ENCODE assay signal across 11 cellular contexts in genomic region chr1:2594001-2594640, GRCh38. TPM values are rescaled to one million over a fixed set of nuclear protein-coding genes. Genes with fewer than 3 reads are reported as not detected.
DNase-seq lines count a peak whose midpoint lies in the region; ATAC-seq, FAIRE-seq and TF ChIP-seq lines count a peak whose summit lies in the region.
"Had no signal": no experiment of that assay in that cellular context is flagged by ENCODE, and none has a peak within 500 bp of the region (broad histone marks: within the 10 kb centered on the region; RNA-seq: fewer than 3 reads in every experiment).

No MANE protein-coding gene starts in this region.

- H3K4me1 Mint-ChIP-seq in activated naive CD4-positive, alpha-beta T cell treated with anti-CD3 and anti-CD28 coated beads for 36 hours (ENCODE audit: low read depth): peaks cover 8% of the 10 kb centered on the region

- no TSS peak for BruUV-seq in K562 (replicated peaks; lab: Mats Ljungman, UMichigan)

- TF ChIP-seq EP300 in K562 (IDR thresholded peaks at IDR 0.05; ENCODE audit: low read length): no peak

- H4K20me1 ChIP-seq in K562 (replicated peaks; ENCODE audit: control insufficient read depth, insufficient read depth, low read length) (0 out of 2 replicates have a peak, but pooled peaks cover 6% of the 10 kb centered on the region), hepatocyte (ENCODE audit: insufficient read depth, poor library complexity, severe bottlenecking) (no peaks in the 10 kb centered on the region)

- TF ChIP-seq RAD21 in K562 (CRISPR knock-in tag; conservative IDR thresholded peaks at IDR 0.05 in 1 of 2, IDR thresholded peaks at IDR 0.05 in 1 of 2): no peak

- FAIRE-seq in K562 (lab: Jason Lieb, UNC): no peak

- H3K79me2 ChIP-seq in K562 (ENCODE audit: control insufficient read depth, insufficient read depth, low read length) (no peaks in the 10 kb centered on the region), hepatocyte (no peaks in the 10 kb centered on the region)

- no peak overlapping the region for H2AFZ ChIP-seq in K562 (ENCODE audit: low read depth, low read length)
- H2AFZ ChIP-seq in hepatocyte: no peak overlapping the region

- H3K27ac ChIP-seq in K562 (ENCODE audit: extremely low read depth, low read depth, low read length): no peak overlapping the region
- no peak overlapping the region for H3K27ac ChIP-seq in upper lobe of right lung
- H3K27ac ChIP-seq in hepatocyte: no peak overlapping the region

- H3K9me2 ChIP-seq in hepatocyte (replicated peaks; ENCODE audit: insufficient read depth): no peaks in the 10 kb centered on the region

- H3K4me2 ChIP-seq in K562 (ENCODE audit: insufficient read depth, low read length) (no peak overlapping the region), hepatocyte (no peak overlapping the region)

- in situ Hi-C loops in K562 (cut with MboI): no loop called here

- CTCF ChIA-PET in activated naive CD4-positive, alpha-beta T cell treated with anti-CD3 and anti-CD28 coated beads for 36 hours (lab: Charles Lee): no interaction called here
- CTCF ChIA-PET in K562 (lab: Yijun Ruan, JAX; ENCODE audit: low intra/inter-chr PET ratio): no interaction called here

- H3K4me3 ChIP-seq in K562 (no peak overlapping the region), upper lobe of right lung (peak overlapping the region; percentile 37), hepatocyte (no peak overlapping the region)
- H3K4me3 ChIP-seq: MG63 had no signal

- H3K9me3 ChIP-seq in K562 (replicated peaks; ENCODE audit: control insufficient read depth, insufficient read depth, low read depth, low read length) (no peaks in the 10 kb centered on the region), upper lobe of right lung (no peaks in the 10 kb centered on the region), hepatocyte (ENCODE audit: low read depth) (no peaks in the 10 kb centered on the region)
- H3K9me3 ChIP-seq: MG63 had no signal

- H3K9me3 Mint-ChIP-seq in activated naive CD4-positive, alpha-beta T cell treated with anti-CD3 and anti-CD28 coated beads for 36 hours: peaks cover 4% of the 10 kb centered on the region

- H3K4me3 Mint-ChIP-seq in activated naive CD4-positive, alpha-beta T cell treated with anti-CD3 and anti-CD28 coated beads for 36 hours: no peak overlapping the region

- POLR2A ChIA-PET in K562 (lab: Yijun Ruan, JAX): interaction anchor here (0.6 to 1.4 kb wide), 3 partner anchors 8 to 211 kb away, joined by 3 read pairs; no protein-coding TSS in a partner anchor

- intact Hi-C loops in activated naive CD4-positive, alpha-beta T cell treated with anti-CD3 and anti-CD28 coated beads for 36 hours (cut with micrococcal nuclease): no loop called here
- intact Hi-C loops in K562 (cut with micrococcal nuclease) (no loop called here), left colon (cut with DNase I, micrococcal nuclease) (no loop called here), upper lobe of right lung (cut with DNase I) (no loop called here)

- no peak overlapping the region for H3K27ac Mint-ChIP-seq in activated naive CD4-positive, alpha-beta T cell treated with anti-CD3 and anti-CD28 coated beads for 36 hours

- H3K27me3 ChIP-seq in K562 (ENCODE audit: control insufficient read depth in 2 of 2, insufficient read depth in 2 of 2, low read length in 2 of 2) (peaks cover 13 to 57% of the 10 kb centered on the region in 2 experiments; a peak in 4 of 5 replicates), upper lobe of right lung (no peaks in the 10 kb centered on the region), hepatocyte (no peaks in the 10 kb centered on the region)
- H3K27me3 ChIP-seq: MG63 had no signal

- no peaks in the 10 kb centered on the region for H3K36me3 ChIP-seq in K562 (ENCODE audit: control insufficient read depth, insufficient read depth, low read length)
- H3K36me3 ChIP-seq in upper lobe of right lung: no peaks in the 10 kb centered on the region
- H3K36me3 ChIP-seq in hepatocyte (replicated peaks; ENCODE audit: insufficient read depth, low read depth): no peaks in the 10 kb centered on the region
- H3K36me3 ChIP-seq: MG63 had no signal

- no peak for TF ChIP-seq CTCF in K562 (IDR thresholded peaks at IDR 0.05 in 2 of 3, conservative IDR thresholded peaks at IDR 0.05 in 1 of 3; ENCODE audit: insufficient read depth in 2 of 3, low read depth in 1 of 3, low read length in 3 of 3)
- no peak for TF ChIP-seq CTCF in upper lobe of right lung (IDR thresholded peaks at IDR 0.05)
- TF ChIP-seq CTCF in hepatocyte (IDR thresholded peaks at IDR 0.05; ENCODE audit: poor library complexity): no peak

- H3K4me1 ChIP-seq in K562 (replicated peaks in 1 of 2; ENCODE audit: control insufficient read depth in 2 of 2, insufficient read depth in 2 of 2, low read length in 2 of 2) (peaks cover 0 to 62% of the 10 kb centered on the region in 2 experiments; a peak in 2 of 5 replicates), upper lobe of right lung (peaks cover 14% of the 10 kb centered on the region), hepatocyte (ENCODE audit: insufficient read depth) (no peaks in the 10 kb centered on the region)

- H3K36me3 Mint-ChIP-seq in activated naive CD4-positive, alpha-beta T cell treated with anti-CD3 and anti-CD28 coated beads for 36 hours (ENCODE audit: low read depth): peaks cover 1% of the 10 kb centered on the region

- peak overlapping the region in 1 of 2 experiments; percentile 36; a peak in 1 of 4 replicates for H3K9ac ChIP-seq in K562 (ENCODE audit: insufficient read depth in 1 of 2, low read depth in 2 of 2, low read length in 2 of 2)

- H3K9me1 ChIP-seq in K562 (ENCODE audit: control insufficient read depth, insufficient read depth, low read length): no peaks in the 10 kb centered on the region

- H3K27me3 Mint-ChIP-seq in activated naive CD4-positive, alpha-beta T cell treated with anti-CD3 and anti-CD28 coated beads for 36 hours (ENCODE audit: low read depth): no peaks in the 10 kb centered on the region

- DNase-seq in activated naive CD4-positive, alpha-beta T cell treated with anti-CD3 and anti-CD28 coated beads for 36 hours: peak; percentile 3
- no peak for DNase-seq in activated naive CD4-positive, alpha-beta T cell (lab: John Stamatoyannopoulos, UW)
- DNase-seq in K562 (ENCODE audit: extremely low read depth in 1 of 4, low spot score in 3 of 4): no peak
- DNase-seq in left colon: peak; percentile 59 to 83
- peak; percentile 83 for DNase-seq in upper lobe of right lung
- DNase-seq in hepatocyte (ENCODE audit: low spot score): no peak
- no peak for DNase-seq in SKM-1 (lab: John Stamatoyannopoulos, UW; ENCODE audit: unreplicated experiment)
- DNase-seq: activated naive CD4-positive, alpha-beta T cell treated with Interleukin-2 at 50 U/mL for 16 hours; C1 segment of cervical spinal cord; MG63 had no signal

- ATAC-seq in K562 (no peak), left colon (peak; percentile 56), upper lobe of right lung (peak; percentile 9), HG03521 (IDR thresholded peaks at IDR 0.05; ENCODE audit: unreplicated experiment) (no peak)

- TF ChIP-seq POLR2A in K562 (conservative IDR thresholded peaks at IDR 0.05): no peak

- WGBS in K562 (ENCODE audit: insufficient coverage, low coverage, missing lambda C conversion rate): 7% methylated on average over 20 of the region's 20 CpGs
- 75% methylated on average over 20 of the region's 20 CpGs for WGBS in hepatocyte (ENCODE audit: low lambda C conversion rate, missing lambda C conversion rate)

RNA-seq across cellular contexts. Expression of gene PRXL2B, which starts 7.5 kb away (rescaled TPM):
- 10 to 100 TPM; 21.8 to 22.1 TPM for total RNA-seq in activated naive CD4-positive, alpha-beta T cell treated with anti-CD3 and anti-CD28 coated beads for 36 hours
- 4.0 and 14.5 TPM in 2 replicates for total RNA-seq in K562 (2011; cell fraction: chromatin; rRNA removed; ENCODE audit: low replicate concordance)
- total RNA-seq in K562 (2011; cell fraction: nucleolus; rRNA removed): 13.0 and 14.3 TPM in 2 replicates
- 5.5 and 8.1 TPM in 2 replicates for total RNA-seq in K562 (2011; cell fraction: nucleoplasm; rRNA removed)
- 14.0 and 16.4 TPM in 2 replicates for total RNA-seq in K562 (2014; rRNA removed)
- 3.3 and 4.1 TPM in 2 replicates for total RNA-seq in K562 (2014; rRNA removed; fragmentation: Illumina TruSeq; extraction: Trizol)
- total RNA-seq in K562 (2015; rRNA removed; fragmentation: Illumina TruSeq; extraction: Trizol): 11.8 TPM in 2 replicates
- 25.3 and 28.1 TPM in 2 replicates for total RNA-seq in K562 (2021)
- 6.7 and 7.0 TPM in 2 replicates for polyA plus RNA-seq in K562 (2011; rRNA removed)
- polyA plus RNA-seq in K562 (2011; cell fraction: cytosol; rRNA removed): 9.9 and 25.7 TPM in 2 replicates
- 20.2 and 28.6 TPM in 2 replicates for polyA plus RNA-seq in K562 (2011; cell fraction: nucleus; rRNA removed)
- 11.9 and 22.1 TPM in 2 replicates for polyA plus RNA-seq in K562 (2012)
- polyA plus RNA-seq in K562 (2014; fragmentation: Illumina TruSeq; extraction: Trizol): 15.2 and 16.6 TPM in 2 replicates
- 1 to 10 TPM in 1 of 2 experiments, under 1 TPM in 1; 0.99 to 1.7 TPM for polyA plus RNA-seq in K562 (2014; fragmentation: Nextera tagmentation; extraction: Ambion mirVana)
- polyA plus RNA-seq in K562 (2014; rRNA removed): 17.6 and 20.7 TPM in 2 replicates
- polyA minus RNA-seq in K562 (2011; rRNA and poly(A)+ RNA removed): 1.8 and 4.0 TPM in 2 replicates
- 3.9 and 7.0 TPM in 2 replicates for polyA minus RNA-seq in K562 (2011; cell fraction: cytosol; rRNA and poly(A)+ RNA removed)
- 5.4 and 6.8 TPM in 2 replicates for polyA minus RNA-seq in K562 (2011; cell fraction: nucleus; rRNA and poly(A)+ RNA removed)
- total RNA-seq in left colon: 10 to 100 TPM; 73.9 to 86.3 TPM
- 25.9 TPM for total RNA-seq in upper lobe of right lung
- 21.4 and 36.7 TPM in 2 replicates for total RNA-seq in hepatocyte
- polyA plus RNA-seq in hepatocyte: 39.6 and 41.4 TPM in 2 replicates

RNA-seq across cellular contexts. Expression of gene TNFRSF14, which starts 38.0 kb away (rescaled TPM):
- 100 to 1,000 TPM; 120 to 123 TPM for total RNA-seq in activated naive CD4-positive, alpha-beta T cell treated with anti-CD3 and anti-CD28 coated beads for 36 hours
- total RNA-seq in K562 (2011; cell fraction: chromatin; rRNA removed; ENCODE audit: low replicate concordance): 2.5 and 7.5 TPM in 2 replicates
- 4.8 and 5.5 TPM in 2 replicates for total RNA-seq in K562 (2011; cell fraction: nucleolus; rRNA removed)
- total RNA-seq in K562 (2011; cell fraction: nucleoplasm; rRNA removed): 3.3 and 3.4 TPM in 2 replicates
- total RNA-seq in K562 (2014; rRNA removed) (0.68 and 0.73 TPM in 2 replicates), K562 (2014; rRNA removed; fragmentation: Illumina TruSeq; extraction: Trizol) (0.11 and 0.16 TPM in 2 replicates), K562 (2015; rRNA removed; fragmentation: Illumina TruSeq; extraction: Trizol) (1.1 and 1.3 TPM in 2 replicates), K562 (2021) (1.8 and 2.1 TPM in 2 replicates), left colon (100 to 1,000 TPM; 142 to 178 TPM), upper lobe of right lung (133 TPM), hepatocyte (2.7 and 6.1 TPM in 2 replicates)
- polyA plus RNA-seq in K562 (2011; rRNA removed) (0.68 and 1.3 TPM in 2 replicates), K562 (2014; fragmentation: Illumina TruSeq; extraction: Trizol) (0.58 and 0.89 TPM in 2 replicates), K562 (2014; fragmentation: Nextera tagmentation; extraction: Ambion mirVana) (not detected), K562 (2014; rRNA removed) (1.6 and 2.3 TPM in 2 replicates), hepatocyte (5.3 and 5.4 TPM in 2 replicates)
- polyA plus RNA-seq in K562 (2011; cell fraction: cytosol; rRNA removed): 0.97 and 1.0 TPM in 2 replicates
- 11.2 and 14.0 TPM in 2 replicates for polyA plus RNA-seq in K562 (2011; cell fraction: nucleus; rRNA removed)
- 3.3 and 11.5 TPM in 2 replicates for polyA plus RNA-seq in K562 (2012)
- polyA minus RNA-seq in K562 (2011; rRNA and poly(A)+ RNA removed): 0.15 and 0.18 TPM in 2 replicates
- not detected in 2 replicates for polyA minus RNA-seq in K562 (2011; cell fraction: cytosol; rRNA and poly(A)+ RNA removed)
- 1.6 and 2.0 TPM in 2 replicates for polyA minus RNA-seq in K562 (2011; cell fraction: nucleus; rRNA and poly(A)+ RNA removed)

RNA-seq across cellular contexts. Expression of gene MMEL1, which starts 38.7 kb away (rescaled TPM):
- total RNA-seq in activated naive CD4-positive, alpha-beta T cell treated with anti-CD3 and anti-CD28 coated beads for 36 hours: 1 to 10 TPM; 1.2 to 1.5 TPM
- not detected in 2 replicates for total RNA-seq in K562 (2011; cell fraction: chromatin; rRNA removed; ENCODE audit: low replicate concordance)
- total RNA-seq in K562 (2011; cell fraction: nucleolus; rRNA removed): not detected in 2 replicates
- not detected in 2 replicates for total RNA-seq in K562 (2011; cell fraction: nucleoplasm; rRNA removed)
- total RNA-seq in K562 (2014; rRNA removed) (not detected in 2 replicates), K562 (2014; rRNA removed; fragmentation: Illumina TruSeq; extraction: Trizol) (not detected in 2 replicates), K562 (2015; rRNA removed; fragmentation: Illumina TruSeq; extraction: Trizol) (not detected in 2 replicates), K562 (2021) (not detected in 2 replicates), left colon (10 to 100 TPM in 1 of 2 donors, 1 to 10 TPM in 1; 7.8 to 11.5 TPM), upper lobe of right lung (3.2 TPM), hepatocyte (0.32 and 0.93 TPM in 2 replicates)
- polyA plus RNA-seq in K562 (2011; rRNA removed) (not detected in 2 replicates), K562 (2014; fragmentation: Illumina TruSeq; extraction: Trizol) (not detected in 2 replicates), K562 (2014; fragmentation: Nextera tagmentation; extraction: Ambion mirVana) (not detected), K562 (2014; rRNA removed) (not detected in 2 replicates), hepatocyte (1.8 TPM in 1 of 2 replicates, not detected in the other)
- not detected in 2 replicates for polyA plus RNA-seq in K562 (2011; cell fraction: cytosol; rRNA removed)
- 0.11 and 0.18 TPM in 2 replicates for polyA plus RNA-seq in K562 (2011; cell fraction: nucleus; rRNA removed)
- polyA plus RNA-seq in K562 (2012): 0.11 TPM in 1 of 2 replicates, not detected in the other
- not detected in 2 replicates for polyA minus RNA-seq in K562 (2011; rRNA and poly(A)+ RNA removed)
- polyA minus RNA-seq in K562 (2011; cell fraction: cytosol; rRNA and poly(A)+ RNA removed): not detected in 2 replicates
- not detected in 2 replicates for polyA minus RNA-seq in K562 (2011; cell fraction: nucleus; rRNA and poly(A)+ RNA removed)

Comparison
In these comparisons a context has a peak if more than half of its experiments do, and no peak if none do; other contexts are left out.
1. DNase-seq: peak in activated naive CD4-positive, alpha-beta T cell treated with anti-CD3 and anti-CD28 coated beads for 36 hours (single experiment), left colon (2 of 2) and upper lobe of right lung (single experiment); none in activated naive CD4-positive, alpha-beta T cell (0 of 4), K562 (0 of 4), hepatocyte (single experiment) and SKM-1 (single experiment).
2. ATAC-seq: peak in left colon (single experiment) and upper lobe of right lung (single experiment); none in K562 (single experiment) and HG03521 (single experiment).
3. RNA of gene TNFRSF14, which starts 38.0 kb away (total RNA-seq): 142 to 178 TPM in left colon, 133 TPM in upper lobe of right lung (single experiment) and 120 to 123 TPM in activated naive CD4-positive, alpha-beta T cell treated with anti-CD3 and anti-CD28 coated beads for 36 hours; 2.7 to 6.1 TPM in hepatocyte and 0.11 to 7.5 TPM in K562; every median in the first group is over 10 times any median in the second.